ENCODE assay signal across 10 cellular contexts in the genomic region with DNA sequence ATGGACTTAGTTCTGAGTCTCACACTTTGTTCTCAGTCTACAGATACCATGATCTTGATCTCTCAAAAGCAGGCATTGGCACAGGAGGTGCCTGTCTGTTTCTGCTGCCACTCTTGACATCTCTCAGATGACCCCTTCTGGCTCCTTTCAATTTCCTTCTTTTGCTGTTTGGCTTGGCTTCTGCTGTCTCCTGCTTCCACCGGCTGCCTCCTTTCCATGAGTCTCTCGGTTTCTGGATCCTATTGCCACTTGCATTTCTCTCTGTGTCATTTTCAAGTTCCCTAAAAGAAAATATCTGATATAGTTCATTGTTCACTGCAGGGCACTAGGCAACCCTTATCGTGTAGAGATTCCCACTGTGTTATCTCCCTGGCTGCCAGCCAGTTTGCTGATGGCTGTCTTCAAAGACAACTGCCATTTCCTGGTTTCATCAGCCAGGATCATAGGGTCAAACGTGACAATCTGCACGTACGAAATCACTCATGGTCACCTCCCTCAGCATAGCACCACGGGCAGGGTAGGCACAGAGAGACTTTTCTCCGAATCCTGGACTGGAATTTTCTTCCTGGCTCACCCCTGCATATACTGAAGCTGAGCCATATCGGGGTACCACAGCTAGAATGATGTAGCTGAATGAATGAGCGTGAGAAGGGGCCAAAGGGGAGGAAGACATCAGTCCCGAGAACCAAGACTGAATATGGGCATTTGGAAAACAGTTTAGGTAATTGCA.
DNase-seq lines count a peak whose midpoint lies in the region; ATAC-seq and TF ChIP-seq lines count a peak whose summit lies in the region.
"Had no signal": no experiment of that assay in that cellular context is flagged by ENCODE, and none has a peak within 500 bp of the region (broad histone marks: within the 10 kb centered on the region; RNA-seq: fewer than 3 reads in every experiment).

No MANE protein-coding gene starts in this region.

- no peak for ATAC-seq in GM19035 (IDR thresholded peaks at IDR 0.05; ENCODE audit: unreplicated experiment)

- H3K9me3 Mint-ChIP-seq in type B pancreatic cell: peaks cover 14% of the 10 kb centered on the region

- H3K27me3 Mint-ChIP-seq in type B pancreatic cell: no peaks in the 10 kb centered on the region

- peak overlapping the region; percentile 84 for H3K27ac Mint-ChIP-seq in type B pancreatic cell
- H3K27ac Mint-ChIP-seq: progenitor cell of endocrine pancreas had no signal

- peaks cover 16% of the 10 kb centered on the region for H3K4me1 Mint-ChIP-seq in type B pancreatic cell (ENCODE audit: unreplicated experiment)

- H3K36me3 Mint-ChIP-seq in type B pancreatic cell: peaks cover 3% of the 10 kb centered on the region

- TF ChIP-seq CTCF in type B pancreatic cell (conservative IDR thresholded peaks at IDR 0.05): no peak

- H3K4me3 Mint-ChIP-seq in type B pancreatic cell: peak overlapping the region; percentile 57

- peak; percentile 30 to 51 for DNase-seq in NOMO-1 (lab: John Stamatoyannopoulos, UW; ENCODE audit: unreplicated experiment in 2 of 2)
- DNase-seq in NOMO-1 treated with dmso at 0.1 percent for 144 hours (lab: John Stamatoyannopoulos, UW; ENCODE audit: unreplicated experiment): no peak
- DNase-seq in SW480 (ENCODE audit: low spot score): peak; percentile 65
- DNase-seq in left kidney (ENCODE audit: low read depth, low spot score): peak; percentile 36
- DNase-seq in type B pancreatic cell (ENCODE audit: extremely low spot score, unreplicated experiment): no peak
- DNase-seq in NCI-H446 (lab: John Stamatoyannopoulos, UW): no peak
- DNase-seq in activated CD4-positive, alpha-beta T cell treated with anti-CD3 and anti-CD28 coated beads for 48 hours: no peak
- DNase-seq: WERI-Rb-1 had no signal

Comparison
In these comparisons a context has a peak if more than half of its experiments do, and no peak if none do; other contexts are left out.
1. DNase-seq: peak in NOMO-1 (2 of 2), SW480 (single experiment) and left kidney (single experiment); none in NOMO-1 treated with dmso at 0.1 percent for 144 hours (single experiment), type B pancreatic cell (single experiment), NCI-H446 (0 of 2) and activated CD4-positive, alpha-beta T cell treated with anti-CD3 and anti-CD28 coated beads for 48 hours (single experiment).